9 cellular contexts compared by ENCODE assay signal in the genomic region with DNA sequence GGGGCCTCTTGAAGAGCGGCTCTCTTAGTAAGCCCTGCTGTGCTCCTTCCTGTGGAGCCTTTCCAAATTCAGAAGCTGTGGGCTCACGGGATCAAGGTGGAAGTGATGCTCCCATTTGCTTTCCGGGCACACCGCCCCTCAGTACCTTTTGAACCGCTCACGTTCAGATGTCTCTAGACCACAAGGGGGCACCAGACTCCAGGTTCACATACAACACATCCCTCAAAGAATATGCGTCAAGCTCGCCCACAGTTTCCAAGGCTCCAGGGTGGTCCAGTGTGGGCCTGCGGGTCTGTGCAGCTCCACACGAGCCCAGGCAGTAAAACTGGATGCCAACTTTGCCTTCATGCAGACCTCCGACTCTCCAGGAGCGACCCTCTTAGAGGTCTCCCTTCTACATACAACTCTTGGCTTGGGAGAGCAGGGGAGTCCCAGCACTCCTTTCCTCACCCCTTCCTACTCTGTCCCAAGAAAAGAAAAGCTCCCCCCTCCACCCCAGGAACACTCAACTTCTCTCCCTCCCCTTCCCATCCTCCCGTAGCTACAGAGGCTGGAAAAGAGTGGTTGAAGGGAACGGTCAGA. TPM values are rescaled to one million over a fixed set of nuclear protein-coding genes. Genes with fewer than 3 reads are reported as not detected.
DNase-seq lines count a peak whose midpoint lies in the region; ATAC-seq and TF ChIP-seq lines count a peak whose summit lies in the region.
"Had no signal": no experiment of that assay in that cellular context is flagged by ENCODE, and none has a peak within 500 bp of the region (broad histone marks: within the 10 kb centered on the region; RNA-seq: fewer than 3 reads in every experiment).

No MANE protein-coding gene starts in this region.

- H3K4me1 ChIP-seq in Panc1 (ENCODE audit: control insufficient read depth, insufficient read depth, low read length), result no peaks in the 10 kb centered on the region
- H3K4me1 ChIP-seq in aorta (ENCODE audit: control insufficient read depth in 1 of 2, insufficient read depth in 2 of 2, low read length in 2 of 2), result no peaks in the 10 kb centered on the region

- H3K4me3 ChIP-seq in Panc1 (ENCODE audit: low read depth in 2 of 2, low read length in 2 of 2) (no peak overlapping the region), aorta (ENCODE audit: low read length in 2 of 2) (no peak overlapping the region)

- H3K4me3 Mint-ChIP-seq in progenitor cell of endocrine pancreas (ENCODE audit: low read depth), result peak overlapping the region; percentile 40

- no TSS peak for BruUV-seq in Panc1 (replicated peaks; lab: Mats Ljungman, UMichigan)

- H3K36me3 ChIP-seq in Panc1 (ENCODE audit: control insufficient read depth, insufficient read depth, low read length), result no peaks in the 10 kb centered on the region
- H3K36me3 ChIP-seq in aorta (ENCODE audit: control insufficient read depth in 1 of 2, insufficient read depth in 2 of 2, low read length in 1 of 2), result no peaks in the 10 kb centered on the region

- no peak overlapping the region for H3K27ac Mint-ChIP-seq in progenitor cell of endocrine pancreas

- H3K27me3 ChIP-seq in Panc1 (ENCODE audit: control insufficient read depth, insufficient read depth, low read length) (no peaks in the 10 kb centered on the region), aorta (ENCODE audit: control insufficient read depth in 1 of 2, insufficient read depth in 2 of 2, low read length in 1 of 2) (no peaks in the 10 kb centered on the region)

- H3K4me1 Mint-ChIP-seq in progenitor cell of endocrine pancreas (ENCODE audit: low read depth), result peaks cover 2% of the 10 kb centered on the region

- in situ Hi-C loops in GM13977 (cut with MboI; ENCODE audit: low pct_unique_long_range_greater_than_20kb, low sequenced_read_pairs, unreplicated experiment) (no loop called here), Panc1 (cut with HindIII; ENCODE audit: low pct_unique_long_range_greater_than_20kb, low sequenced_read_pairs) (no loop called here)

- 12 to 14% methylated on average over 14 of the region's 14 CpGs for WGBS in aorta, 2 donors

- H3K9me3 ChIP-seq in Panc1 (ENCODE audit: control insufficient read depth, insufficient read depth, low read depth, low read length) (no peaks in the 10 kb centered on the region), aorta (ENCODE audit: control insufficient read depth, low read length) (no peaks in the 10 kb centered on the region)

- no peaks in the 10 kb centered on the region for H3K9me3 Mint-ChIP-seq in progenitor cell of endocrine pancreas (ENCODE audit: low read depth)

- intact Hi-C loops in Panc1 (cut with micrococcal nuclease; ENCODE audit: unreplicated experiment) (no loop called here), aorta (cut with DNase I) (loop anchor here in 1 of 2 donors (10.0 kb wide), 1 partner anchor 773 kb away; no protein-coding TSS in a partner anchor)

- CTCF ChIA-PET in Panc1 (lab: Charles Lee), result interaction anchor here (0.6 kb wide), 1 partner anchor 237 kb away, joined by 3 read pairs; no protein-coding TSS in a partner anchor

- H3K27ac ChIP-seq in Panc1 (ENCODE audit: low read length) (no peak overlapping the region), aorta (ENCODE audit: low read depth in 1 of 2, low read length in 2 of 2) (no peak overlapping the region)

- H3K36me3 Mint-ChIP-seq in progenitor cell of endocrine pancreas (ENCODE audit: insufficient read depth), result no peaks in the 10 kb centered on the region

- DNase-seq in 8988T (peak; percentile 49), GM13977 (ENCODE audit: low spot score) (peak; percentile 83), HUDEP-2 (lab: John Stamatoyannopoulos, UW; ENCODE audit: unreplicated experiment in 76 of 76) (peak in 43 of 76 experiments; percentile 0 to 39 (median 8)), Panc1 (ENCODE audit: low read depth, low spot score) (peak; percentile 8), germinal center (ENCODE audit: low spot score) (peak; percentile 42), progenitor cell of endocrine pancreas (ENCODE audit: low spot score, unreplicated experiment) (peak; percentile 63), aorta (peak in 1 of 2 donors; percentile 69)
- peak; percentile 42 for DNase-seq in activated T-helper 9 cell treated with anti-CD3 and anti-CD28 coated beads, Interleukin-2, amount 50 U/mL, for 16 hours (ENCODE audit: low read depth)

- peaks cover 35% of the 10 kb centered on the region for H3K27me3 Mint-ChIP-seq in progenitor cell of endocrine pancreas

- ATAC-seq in Panc1, result peak; percentile 75
- ATAC-seq in aorta (ENCODE audit: low FRiP score), result peak; percentile 78

- POLR2A ChIA-PET in Panc1 (lab: Charles Lee), result no interaction called here

- peak; percentile 81 for TF ChIP-seq CTCF in GM13977 (IDR thresholded peaks at IDR 0.05; ENCODE audit: extremely low read depth, insufficient read depth, missing control alignments)
- peak; percentile 78 for TF ChIP-seq CTCF in Panc1 (IDR thresholded peaks at IDR 0.05)
- TF ChIP-seq CTCF in progenitor cell of endocrine pancreas (IDR thresholded peaks at IDR 0.05; ENCODE audit: unreplicated experiment), result peak; percentile 85

RNA-seq across cellular contexts. Expression of a gene that starts 11.0 kb away (rescaled TPM):
- not detected for total RNA-seq in Panc1 (2021; ENCODE audit: unreplicated experiment)
- not detected for polyA plus RNA-seq in Panc1 (2012; ENCODE audit: insufficient read length)
- total RNA-seq in progenitor cell of endocrine pancreas, result not detected in 2 replicates
- total RNA-seq in aorta, result under 1 TPM in 1 of 2 donors, not detected in 1; 0.15 TPM
- not detected for polyA plus RNA-seq in aorta

RNA-seq across cellular contexts. Expression of a gene that starts 57.6 kb away (rescaled TPM):
- total RNA-seq in Panc1 (2021; ENCODE audit: unreplicated experiment) (not detected), progenitor cell of endocrine pancreas (not detected in 2 replicates), aorta (not detected)
- not detected for polyA plus RNA-seq in Panc1 (2012; ENCODE audit: insufficient read length)
- polyA plus RNA-seq in aorta, result not detected
- polyA plus RNA-seq: thymus had no signal
